In genomic region chr17:17164156-17164555, GRCh38 we compare ENCODE assay signal across 19 cellular contexts. TPM values are rescaled to one million over a fixed set of nuclear protein-coding genes. Genes with fewer than 3 reads are reported as not detected.
A peak's percentile ranks its signal among the peaks of the same experiment; 100 is the strongest.
DNase-seq lines count a peak whose midpoint lies in the region; ATAC-seq and TF ChIP-seq lines count a peak whose summit lies in the region.
"Had no signal": no experiment of that assay in that cellular context is flagged by ENCODE, and none has a peak within 500 bp of the region (broad histone marks: within the 10 kb centered on the region; RNA-seq: fewer than 3 reads in every experiment).

No MANE protein-coding gene starts in this region.

- TF ChIP-seq CTCF in left ventricle myocardium inferior (IDR thresholded peaks at IDR 0.05; ENCODE audit: borderline replicate concordance) (no peak), PC-9 (conservative IDR thresholded peaks at IDR 0.05) (no peak)

- H2AK5ac ChIP-seq in neuronal stem cell (ENCODE audit: low read depth, low read length), result no peak overlapping the region

- H3K9me3 Mint-ChIP-seq in activated CD8-positive, alpha-beta memory T cell treated with anti-CD3 and anti-CD28 coated beads, Interleukin-2, amount 10 ng/mL, durations not matched to agents 7 days and 5 days (ENCODE audit: low read depth), result no peaks in the 10 kb centered on the region
- H3K9me3 Mint-ChIP-seq: CD8-positive, alpha-beta T cell had no signal

- H2BK12ac ChIP-seq in neuronal stem cell (ENCODE audit: low read length), result no peak overlapping the region

- H3K79me1 ChIP-seq in neuronal stem cell (ENCODE audit: low read depth, low read length), result no peaks in the 10 kb centered on the region

- H3K27ac Mint-ChIP-seq in T-helper 17 cell, result peak overlapping the region; percentile 81
- no peak overlapping the region for H3K27ac Mint-ChIP-seq in activated CD8-positive, alpha-beta memory T cell treated with anti-CD3 and anti-CD28 coated beads, Interleukin-2, amount 10 ng/mL, durations not matched to agents 7 days and 5 days
- H3K27ac Mint-ChIP-seq: CD8-positive, alpha-beta T cell had no signal

- no peak overlapping the region for H3K4ac ChIP-seq in neuronal stem cell (ENCODE audit: low read length)

- no peak overlapping the region for H2BK5ac ChIP-seq in neuronal stem cell (ENCODE audit: low read length)

- H3K4me3 ChIP-seq in right cardiac atrium (ENCODE audit: low read length) (no peak overlapping the region), left ventricle myocardium inferior (no peak overlapping the region), neuronal stem cell (ENCODE audit: low read length in 2 of 2) (no peak overlapping the region), PC-9 (no peak overlapping the region)
- H3K4me3 ChIP-seq: BLaER1 treated with 17β-estradiol and CSF1 and Interleukin-3, amounts not matched to agents 10 nM and 100 nM; GM23248; HAP-1 had no signal

- H3F3A ChIP-seq in PC-9 (ENCODE audit: insufficient read depth, low read depth), result peaks cover 46% of the 10 kb centered on the region

- peaks cover 34% of the 10 kb centered on the region for H3K4me1 Mint-ChIP-seq in T-helper 17 cell
- H3K4me1 Mint-ChIP-seq in activated CD8-positive, alpha-beta memory T cell treated with anti-CD3 and anti-CD28 coated beads, Interleukin-2, amount 10 ng/mL, durations not matched to agents 7 days and 5 days, result no peaks in the 10 kb centered on the region

- H3K27ac ChIP-seq in right cardiac atrium (ENCODE audit: low read length) (no peak overlapping the region), left ventricle myocardium inferior (replicated peaks) (no peak overlapping the region), neuronal stem cell (replicated peaks; ENCODE audit: low read length) (no peak overlapping the region), PC-9 (no peak overlapping the region)
- H3K27ac ChIP-seq: BLaER1 treated with 17β-estradiol and CSF1 and Interleukin-3, amounts not matched to agents 10 nM and 100 nM; GM23248; HL-60 had no signal

- H4K91ac ChIP-seq in neuronal stem cell (ENCODE audit: low read depth, low read length, poor library complexity), result no peak overlapping the region

- peaks cover 87% of the 10 kb centered on the region for H4K20me1 ChIP-seq in PC-9 (ENCODE audit: insufficient read depth)

- 93% methylated on average over 25 of the region's 25 CpGs for WGBS in right cardiac atrium
- no CpG with 5 or more reads among the region's 25 CpGs for WGBS in neuronal stem cell (ENCODE audit: extremely low coverage in 2 of 2, insufficient read length in 2 of 2, insufficient replicate concordance in 1 of 2), 2 donors

- intact Hi-C loops in right cardiac atrium (cut with DNase I) (no loop called here), left ventricle myocardium inferior (cut with micrococcal nuclease) (no loop called here), PC-9 (cut with micrococcal nuclease; ENCODE audit: unreplicated experiment) (no loop called here)

- H2BK120ac ChIP-seq in neuronal stem cell (ENCODE audit: low read depth, low read length), result no peak overlapping the region

- no peaks in the 10 kb centered on the region for H3K4me1 ChIP-seq in right cardiac atrium (ENCODE audit: control insufficient read depth, insufficient read depth, low read length)
- peaks cover 18% of the 10 kb centered on the region for H3K4me1 ChIP-seq in left ventricle myocardium inferior
- H3K4me1 ChIP-seq in neuronal stem cell (ENCODE audit: control insufficient read depth in 2 of 2, insufficient read depth in 1 of 2, low read depth in 1 of 2, low read length in 2 of 2), result peaks cover 0 to 3% of the 10 kb centered on the region in 2 donors
- H3K4me1 ChIP-seq in PC-9 (replicated peaks; ENCODE audit: insufficient read depth), result no peaks in the 10 kb centered on the region
- H3K4me1 ChIP-seq: HAP-1 had no signal

- peak overlapping the region; percentile 45 for H3K9ac ChIP-seq in neuronal stem cell (ENCODE audit: low read depth, low read length, poor library complexity)
- H3K9ac ChIP-seq: BLaER1 treated with 17β-estradiol and CSF1 and Interleukin-3, amounts not matched to agents 10 nM and 100 nM; GM23248 had no signal

- H3K9me3 ChIP-seq in right cardiac atrium (ENCODE audit: control insufficient read depth, low read length), result no peaks in the 10 kb centered on the region
- H3K9me3 ChIP-seq in left ventricle myocardium inferior (replicated peaks), result no peaks in the 10 kb centered on the region
- H3K9me3 ChIP-seq in T-helper 17 cell (ENCODE audit: control insufficient read depth, low read length, poor library complexity, severe bottlenecking), result no peaks in the 10 kb centered on the region
- peaks cover 0 to 2% of the 10 kb centered on the region in 2 donors for H3K9me3 ChIP-seq in neuronal stem cell (replicated peaks in 1 of 2; ENCODE audit: control insufficient read depth in 2 of 2, insufficient read depth in 1 of 2, low read depth in 1 of 2, low read length in 2 of 2)
- no peaks in the 10 kb centered on the region for H3K9me3 ChIP-seq in PC-9 (ENCODE audit: insufficient read depth, low read depth)
- H3K9me3 ChIP-seq: BLaER1 treated with 17β-estradiol and CSF1 and Interleukin-3, amounts not matched to agents 10 nM and 100 nM; HAP-1 had no signal

- CTCF ChIA-PET in PC-9 (lab: Charles Lee), result no interaction called here
- CTCF ChIA-PET in activated CD8-positive, alpha-beta memory T cell treated with anti-CD3 and anti-CD28 coated beads, Interleukin-2, amount 10 ng/mL, durations not matched to agents 7 days and 5 days (lab: Charles Lee), result interaction anchor here (1.0 to 1.4 kb wide), 2 partner anchors 8 to 14 kb away, joined by 3 to 5 read pairs; no protein-coding TSS in a partner anchor

- peaks cover 21% of the 10 kb centered on the region for H3K36me3 Mint-ChIP-seq in T-helper 17 cell (ENCODE audit: low read depth)
- H3K36me3 Mint-ChIP-seq in activated CD8-positive, alpha-beta memory T cell treated with anti-CD3 and anti-CD28 coated beads, Interleukin-2, amount 10 ng/mL, durations not matched to agents 7 days and 5 days, result peaks cover 2% of the 10 kb centered on the region

- H2AFZ ChIP-seq in neuronal stem cell (ENCODE audit: low read length) (no peak overlapping the region), PC-9 (no peak overlapping the region)
- H2AFZ ChIP-seq: GM23248 had no signal

- POLR2A ChIA-PET in PC-9 (lab: Charles Lee; ENCODE audit: unreplicated experiment), result interaction anchor here (0.6 kb wide), 1 partner anchor 25 kb away, joined by 17 read pairs; no protein-coding TSS in a partner anchor

- H3K18ac ChIP-seq in neuronal stem cell (ENCODE audit: low read length), result no peak overlapping the region

- H3K23ac ChIP-seq in neuronal stem cell (ENCODE audit: low read depth, low read length, poor library complexity), result peak overlapping the region; percentile 75

- no peak overlapping the region for H4K8ac ChIP-seq in neuronal stem cell (ENCODE audit: low read depth, low read length)

- 0 out of 2 replicates have a peak, but pooled peaks cover 5% of the 10 kb centered on the region for H3K79me2 ChIP-seq in PC-9 (ENCODE audit: low read depth)

- no peak for ATAC-seq in right cardiac atrium
- no peak for ATAC-seq in T-helper 17 cell
- no peak for ATAC-seq in HG03521 (IDR thresholded peaks at IDR 0.05; ENCODE audit: unreplicated experiment)
- ATAC-seq in activated CD8-positive, alpha-beta memory T cell treated with anti-CD3 and anti-CD28 coated beads, Interleukin-2, amount 10 ng/mL, durations not matched to agents 7 days and 5 days, result no peak
- ATAC-seq: CD8-positive, alpha-beta T cell had no signal

- peak overlapping the region; percentile 67 for H3K14ac ChIP-seq in neuronal stem cell (ENCODE audit: low read length)

- BruUV-seq in PC-9 (replicated peaks; lab: Mats Ljungman, UMichigan), result no TSS peak

- H3K4me2 ChIP-seq in neuronal stem cell (ENCODE audit: insufficient read depth, low read length, poor library complexity, severe bottlenecking), result no peak overlapping the region
- H3K4me2 ChIP-seq in PC-9, result no peak overlapping the region
- H3K4me2 ChIP-seq: BLaER1 treated with 17β-estradiol and CSF1 and Interleukin-3, amounts not matched to agents 10 nM and 100 nM had no signal

- no peaks in the 10 kb centered on the region for H3K9me2 ChIP-seq in PC-9 (ENCODE audit: insufficient read depth)

- no peaks in the 10 kb centered on the region for H3K27me3 Mint-ChIP-seq in T-helper 17 cell
- no peaks in the 10 kb centered on the region for H3K27me3 Mint-ChIP-seq in activated CD8-positive, alpha-beta memory T cell treated with anti-CD3 and anti-CD28 coated beads, Interleukin-2, amount 10 ng/mL, durations not matched to agents 7 days and 5 days

- H3K4me3 Mint-ChIP-seq in T-helper 17 cell, result no peak overlapping the region
- no peak overlapping the region for H3K4me3 Mint-ChIP-seq in activated CD8-positive, alpha-beta memory T cell treated with anti-CD3 and anti-CD28 coated beads, Interleukin-2, amount 10 ng/mL, durations not matched to agents 7 days and 5 days
- H3K4me3 Mint-ChIP-seq: CD8-positive, alpha-beta T cell had no signal

- H2BK15ac ChIP-seq in neuronal stem cell (ENCODE audit: low read length), result no peak overlapping the region

- DNase-seq in right cardiac atrium (peak in 2 of 3 donors; percentile 41 to 44), left ventricle myocardium inferior (no peak), T-helper 17 cell (no peak), neuronal stem cell (ENCODE audit: low spot score) (no peak), PC-9 (no peak)
- no peak for DNase-seq in activated CD8-positive, alpha-beta memory T cell treated with anti-CD3 and anti-CD28 coated beads, Interleukin-2, amount 10 ng/mL, durations not matched to agents 7 days and 5 days
- DNase-seq: 8988T; CD8-positive, alpha-beta T cell; DMS 273 treated with DMSO at 0.1 percent for 48 hours; DMS53; DND-41; EL; GM23248; IMR-90 had no signal

- no peaks in the 10 kb centered on the region for H3K27me3 ChIP-seq in right cardiac atrium (ENCODE audit: control insufficient read depth, insufficient read depth)
- no peaks in the 10 kb centered on the region for H3K27me3 ChIP-seq in left ventricle myocardium inferior (ENCODE audit: low read depth)
- H3K27me3 ChIP-seq in neuronal stem cell (ENCODE audit: control insufficient read depth in 3 of 3, insufficient read depth in 3 of 3, low read depth in 1 of 3, low read length in 3 of 3), result no peaks in the 10 kb centered on the region
- no peaks in the 10 kb centered on the region for H3K27me3 ChIP-seq in PC-9 (ENCODE audit: insufficient read depth, low read depth)
- H3K27me3 ChIP-seq: BLaER1 treated with 17β-estradiol and CSF1 and Interleukin-3, amounts not matched to agents 10 nM and 100 nM had no signal

- H3K36me3 ChIP-seq in left ventricle myocardium inferior, result peaks cover 99% of the 10 kb centered on the region
- H3K36me3 ChIP-seq in neuronal stem cell (replicated peaks in 1 of 2; ENCODE audit: control insufficient read depth in 2 of 2, insufficient read depth in 2 of 2, low read length in 2 of 2), result peaks cover 46 to 96% of the 10 kb centered on the region in 2 donors
- H3K36me3 ChIP-seq in PC-9 (ENCODE audit: low read depth), result peaks cover 70% of the 10 kb centered on the region

RNA-seq across cellular contexts. Expression of gene PLD6, which starts 42.0 kb away (rescaled TPM):
- total RNA-seq in right cardiac atrium (1 to 10 TPM; 3.8 to 5.4 (median 4.0) TPM), left ventricle myocardium inferior (7.3 TPM), T-helper 17 cell (10 to 100 TPM; 13.2 to 15.3 TPM), PC-9 (2021) (4.1 and 5.0 TPM in 2 replicates)
- 2.9 TPM for polyA plus RNA-seq in right cardiac atrium
- 0.38 TPM for polyA plus RNA-seq in neuronal stem cell (2013, experiment 1 of 2)
- 0.35 TPM for polyA plus RNA-seq in neuronal stem cell (2013, experiment 2 of 2)
- 10 to 100 TPM in 1 of 2 experiments, 1 to 10 TPM in 1; 5.2 to 12.5 TPM for total RNA-seq in activated CD8-positive, alpha-beta memory T cell treated with anti-CD3 and anti-CD28 coated beads, Interleukin-2, amount 10 ng/mL, durations not matched to agents 7 days and 5 days
- total RNA-seq: HT1080 had no signal

Comparison
In these comparisons a context has a peak if more than half of its experiments do, and no peak if none do; other contexts are left out.
1. DNase-seq: peak in right cardiac atrium (2 of 3); none in left ventricle myocardium inferior (single experiment), T-helper 17 cell (0 of 3), neuronal stem cell (single experiment), PC-9 (0 of 2) and activated CD8-positive, alpha-beta memory T cell treated with anti-CD3 and anti-CD28 coated beads, Interleukin-2, amount 10 ng/mL, durations not matched to agents 7 days and 5 days (single experiment).